Comparison of ENCODE assay signal across 14 cellular contexts in genomic region chr18:36399055-36399454, GRCh38.
"Had no signal": no experiment of that assay in that cellular context is flagged by ENCODE, and none has a peak within 500 bp of the region (broad histone marks: within the 10 kb centered on the region; RNA-seq: fewer than 3 reads in every experiment).

No MANE protein-coding gene starts in this region.

- H3K27me3 Mint-ChIP-seq: type B pancreatic cell had no signal

- H3K27ac Mint-ChIP-seq: endodermal cell; immature natural killer cell; naive thymus-derived CD8-positive, alpha-beta T cell; type B pancreatic cell had no signal

- H3K27ac ChIP-seq: colonic mucosa, gastrocnemius medialis, neutrophil, psoas muscle had no signal

- ATAC-seq: gastrocnemius medialis; naive thymus-derived CD8-positive, alpha-beta T cell had no signal

- H3K36me3 ChIP-seq: colonic mucosa, gastrocnemius medialis, neutrophil had no signal

- H3K27me3 ChIP-seq: colonic mucosa, gastrocnemius medialis, neutrophil had no signal

- H3K4me1 Mint-ChIP-seq: endodermal cell; immature natural killer cell; naive thymus-derived CD8-positive, alpha-beta T cell had no signal

- H3K4me3 ChIP-seq: colonic mucosa, gastrocnemius medialis, psoas muscle had no signal

- H3K36me3 Mint-ChIP-seq: immature natural killer cell had no signal

- DNase-seq: colonic mucosa; effector CD4-positive, alpha-beta T cell; endodermal cell; gastrocnemius medialis; immature natural killer cell; kidney; left cardiac atrium; naive thymus-derived CD8-positive, alpha-beta T cell; psoas muscle; small intestine; stimulated activated CD4-positive, alpha-beta T cell treated with anti-CD3 and anti-CD28 coated beads, Interleukin-12 subunit alpha, Interleukin-12 subunit beta, amount 100 ng/mL, for 4 hours; stimulated activated naive CD4-positive, alpha-beta T cell treated with Interleukin-2 at 50 U/mL for 16 hours had no signal

- H3K9me3 ChIP-seq: gastrocnemius medialis, neutrophil had no signal

- H3K4me1 ChIP-seq: colonic mucosa had no signal

- H3K4me3 Mint-ChIP-seq: endodermal cell; immature natural killer cell; naive thymus-derived CD8-positive, alpha-beta T cell; type B pancreatic cell had no signal
